In genomic region chr3:170622369-170623159, GRCh38 we compare ENCODE assay signal across 9 cellular contexts. TPM values are rescaled to one million over a fixed set of nuclear protein-coding genes. Genes with fewer than 3 reads are reported as not detected.
A peak's percentile ranks its signal among the peaks of the same experiment; 100 is the strongest.
DNase-seq lines count a peak whose midpoint lies in the region; ATAC-seq and TF ChIP-seq lines count a peak whose summit lies in the region.
"Had no signal": no experiment of that assay in that cellular context is flagged by ENCODE, and none has a peak within 500 bp of the region (broad histone marks: within the 10 kb centered on the region; RNA-seq: fewer than 3 reads in every experiment).

No MANE protein-coding gene starts in this region.

- CTCF ChIA-PET in SK-N-SH (lab: Yijun Ruan, JAX) = interaction anchor here (1.0 to 2.1 kb wide), 6 partner anchors 14 to 141 kb away, joined by 3 to 7 read pairs (median 3); no protein-coding TSS in a partner anchor

- H3K4me2 ChIP-seq in SK-N-SH = peak overlapping the region; percentile 49; the same call in 1 of the 2 replicates

- H3K4me1 ChIP-seq in SK-N-SH (ENCODE audit: control insufficient read depth in 1 of 2, insufficient read depth in 2 of 2, low read depth in 1 of 2, low read length in 1 of 2) = peaks cover 7 to 24% of the 10 kb centered on the region in 2 experiments

- H3K9me3 ChIP-seq in SK-N-SH = no peaks in the 10 kb centered on the region

- 8% methylated on average over 4 of the region's 5 CpGs for WGBS in SK-N-SH (ENCODE audit: low lambda C conversion rate)

- TF ChIP-seq CTCF in SK-N-SH (IDR thresholded peaks at IDR 0.05) = 0 out of 2 replicates have a peak, but pooled peaks have one; percentile 13

- H3K79me2 ChIP-seq in SK-N-SH (ENCODE audit: insufficient read depth) = no peaks in the 10 kb centered on the region

- H3K27ac ChIP-seq in SK-N-SH (ENCODE audit: low read depth in 2 of 2, low read length in 1 of 2) = peak overlapping the region; percentile 29 to 99; a peak in 2 of 4 replicates

- no peaks in the 10 kb centered on the region for H3K27me3 ChIP-seq in SK-N-SH (ENCODE audit: insufficient read depth)

- DNase-seq in SK-N-SH (peak; percentile 85), left cardiac atrium (peak; percentile 34), skeletal muscle cell (ENCODE audit: low read depth) (peak; percentile 89), MV-4-11 (lab: John Stamatoyannopoulos, UW) (no peak)
- no peak for DNase-seq in activated CD4-positive, alpha-beta T cell treated with anti-CD3 and anti-CD28 coated beads, Interleukin-2, amount 50 U/mL, for 4 hours
- DNase-seq: KG1 had no signal

- no peaks in the 10 kb centered on the region for H3F3A ChIP-seq in SK-N-SH (replicated peaks; ENCODE audit: insufficient read depth)

- peak; percentile 69 to 95; a peak in 3 of 4 replicates for TF ChIP-seq EP300 in SK-N-SH (IDR thresholded peaks at IDR 0.05; ENCODE audit: borderline replicate concordance in 1 of 2, low read depth in 1 of 2, low read length in 1 of 2)

- intact Hi-C loops in left cardiac atrium (cut with DNase I) = no loop called here

- POLR2A ChIA-PET in SK-N-SH (lab: Yijun Ruan, JAX) = interaction anchor here (0.7 to 1.4 kb wide), 3 partner anchors 37 to 213 kb away, joined by 3 to 10 read pairs (median 5); partner anchors contain the start of gene SLC7A14

- H2AFZ ChIP-seq in SK-N-SH (ENCODE audit: low read depth) = peak overlapping the region; percentile 1; the same call in 1 of the 2 replicates

- no peaks in the 10 kb centered on the region for H3K9me2 ChIP-seq in SK-N-SH

- H3K36me3 ChIP-seq in SK-N-SH (replicated peaks in 1 of 2; ENCODE audit: control insufficient read depth in 1 of 2, insufficient read depth in 2 of 2, low read length in 1 of 2) = no peaks in the 10 kb centered on the region

- ATAC-seq in GM18867 (IDR thresholded peaks at IDR 0.05; ENCODE audit: unreplicated experiment) = peak; percentile 46
- peak; percentile 85 to 90 for ATAC-seq in left cardiac atrium
- ATAC-seq in GM19395 (IDR thresholded peaks at IDR 0.05; ENCODE audit: unreplicated experiment) = no peak
- no peak for ATAC-seq in HG03045 (IDR thresholded peaks at IDR 0.05; ENCODE audit: unreplicated experiment)

- H3K4me3 ChIP-seq in SK-N-SH (ENCODE audit: low read depth in 2 of 2, low read length in 1 of 2) = no peak overlapping the region
- H3K4me3 ChIP-seq in skeletal muscle cell (ENCODE audit: low read depth, low read length) = no peak overlapping the region

- no peaks in the 10 kb centered on the region for H4K20me1 ChIP-seq in SK-N-SH (ENCODE audit: insufficient read depth)

- no peak overlapping the region for H3K9ac ChIP-seq in SK-N-SH

- peak; percentile 46; the same call in 1 of the 2 replicates for TF ChIP-seq RAD21 in SK-N-SH (IDR thresholded peaks at IDR 0.05; ENCODE audit: low read length)

TF ChIP-seq in SK-N-SH, 30 proteins besides CTCF, POLR2A, EP300 and RAD21 (continues in another document):
- TF ChIP-seq JUND (IDR thresholded peaks at IDR 0.05) = peak; percentile 52
- no peak for TF ChIP-seq MEF2A (IDR thresholded peaks at IDR 0.05; ENCODE audit: borderline replicate concordance, low read depth)
- no peak for TF ChIP-seq YY1 (IDR thresholded peaks at IDR 0.05; ENCODE audit: low read depth)
- TF ChIP-seq RFX5 (IDR thresholded peaks at IDR 0.05; ENCODE audit: low read length) = 0 out of 2 replicates have a peak, but pooled peaks have one; percentile 16
- TF ChIP-seq TAF1 (IDR thresholded peaks at IDR 0.05; ENCODE audit: borderline replicate concordance, low read depth, low read length) = no peak
- TF ChIP-seq GABPA (IDR thresholded peaks at IDR 0.05; ENCODE audit: low read depth) = no peak
- TF ChIP-seq NFIC (IDR thresholded peaks at IDR 0.05; ENCODE audit: borderline replicate concordance) = peak; percentile 76
- 0 out of 2 replicates have a peak, but pooled peaks have one; percentile 42 for TF ChIP-seq TEAD4 (IDR thresholded peaks at IDR 0.05; ENCODE audit: borderline replicate concordance, insufficient read depth)
- TF ChIP-seq NRF1 (IDR thresholded peaks at IDR 0.05; ENCODE audit: low read depth, low read length) = no peak
- TF ChIP-seq, protein P1, sequence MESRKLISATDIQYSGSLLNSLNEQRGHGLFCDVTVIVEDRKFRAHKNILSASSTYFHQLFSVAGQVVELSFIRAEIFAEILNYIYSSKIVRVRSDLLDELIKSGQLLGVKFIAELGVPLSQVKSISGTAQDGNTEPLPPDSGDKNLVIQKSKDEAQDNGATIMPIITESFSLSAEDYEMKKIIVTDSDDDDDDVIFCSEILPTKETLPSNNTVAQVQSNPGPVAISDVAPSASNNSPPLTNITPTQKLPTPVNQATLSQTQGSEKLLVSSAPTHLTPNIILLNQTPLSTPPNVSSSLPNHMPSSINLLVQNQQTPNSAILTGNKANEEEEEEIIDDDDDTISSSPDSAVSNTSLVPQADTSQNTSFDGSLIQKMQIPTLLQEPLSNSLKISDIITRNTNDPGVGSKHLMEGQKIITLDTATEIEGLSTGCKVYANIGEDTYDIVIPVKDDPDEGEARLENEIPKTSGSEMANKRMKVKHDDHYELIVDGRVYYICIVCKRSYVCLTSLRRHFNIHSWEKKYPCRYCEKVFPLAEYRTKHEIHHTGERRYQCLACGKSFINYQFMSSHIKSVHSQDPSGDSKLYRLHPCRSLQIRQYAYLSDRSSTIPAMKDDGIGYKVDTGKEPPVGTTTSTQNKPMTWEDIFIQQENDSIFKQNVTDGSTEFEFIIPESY (IDR thresholded peaks at IDR 0.05; ENCODE audit: borderline replicate concordance, low read depth) = 0 out of 2 replicates have a peak, but pooled peaks have one; percentile 16
- no peak for TF ChIP-seq ELF1 (IDR thresholded peaks at IDR 0.05)
- TF ChIP-seq MAX (IDR thresholded peaks at IDR 0.05; ENCODE audit: low read depth) = peak; percentile 75; the same call in 1 of the 2 replicates
- peak; percentile 87 for TF ChIP-seq FOXJ3 (CRISPR knock-in tag; IDR thresholded peaks at IDR 0.05)
- TF ChIP-seq RCOR1 (IDR thresholded peaks at IDR 0.05; ENCODE audit: low read length) = peak; percentile 95
- TF ChIP-seq RXRA (IDR thresholded peaks at IDR 0.05; ENCODE audit: borderline replicate concordance, low read depth) = no peak; the same call in 1 of the 2 replicates
- TF ChIP-seq IRF3 (IDR thresholded peaks at IDR 0.05; ENCODE audit: low read depth, low read length) = no peak
- TF ChIP-seq USF1 (IDR thresholded peaks at IDR 0.05; ENCODE audit: borderline replicate concordance, low read depth) = no peak
- TF ChIP-seq EZH2phosphoT487 (IDR thresholded peaks at IDR 0.05; ENCODE audit: borderline replicate concordance, low read depth) = no peak
- TF ChIP-seq MXI1 (IDR thresholded peaks at IDR 0.05; ENCODE audit: low read depth, low read length) = no peak
- TF ChIP-seq TCF12 (IDR thresholded peaks at IDR 0.05) = peak; percentile 100
- TF ChIP-seq FOXM1 (IDR thresholded peaks at IDR 0.05; ENCODE audit: low read depth) = no peak
- peak; percentile 90 for TF ChIP-seq CHD2 (IDR thresholded peaks at IDR 0.05; ENCODE audit: low read length, partially characterized antibody)
- peak; percentile 93 for TF ChIP-seq POLR2AphosphoS5 (IDR thresholded peaks at IDR 0.05; ENCODE audit: low read depth, low read length)
- TF ChIP-seq FOSL2 (IDR thresholded peaks at IDR 0.05; ENCODE audit: borderline replicate concordance, low read depth) = peak; percentile 21; the same call in 1 of the 2 replicates
- no peak for TF ChIP-seq USF2 (IDR thresholded peaks at IDR 0.05; ENCODE audit: borderline replicate concordance, low read depth, low read length)
- peak; percentile 88 for TF ChIP-seq GATA2 (CRISPR knock-in tag; IDR thresholded peaks at IDR 0.05)
- no peak; the same call in 1 of the 2 replicates for TF ChIP-seq SMC3 (IDR thresholded peaks at IDR 0.05; ENCODE audit: low read depth, low read length)
- no peak; the same call in 1 of the 2 replicates for TF ChIP-seq SIN3A (IDR thresholded peaks at IDR 0.05; ENCODE audit: borderline replicate concordance, low read depth, low read length)

RNA-seq across cellular contexts. Expression of gene SLC7A14, which starts 36.7 kb away (rescaled TPM):
- polyA plus RNA-seq in SK-N-SH (2012; rRNA removed) = 2.5 and 2.7 TPM in 2 replicates
- 2.3 and 3.0 TPM in 2 replicates for polyA plus RNA-seq in SK-N-SH (2012; cell fraction: cytosol; rRNA removed)
- 1.4 and 2.2 TPM in 2 replicates for polyA plus RNA-seq in SK-N-SH (2012; cell fraction: nucleus; rRNA removed)
- under 1 TPM in 1 of 2 donors, not detected in 1; 0.03 TPM for total RNA-seq in left cardiac atrium

Comparison
In these comparisons a context has a peak if more than half of its experiments do, and no peak if none do; other contexts are left out.
1. ATAC-seq: peak in GM18867 (single experiment) and left cardiac atrium (2 of 2); none in GM19395 (single experiment) and HG03045 (single experiment).
2. DNase-seq: peak in SK-N-SH (single experiment), left cardiac atrium (single experiment) and skeletal muscle cell (single experiment); none in MV-4-11 (single experiment) and activated CD4-positive, alpha-beta T cell treated with anti-CD3 and anti-CD28 coated beads, Interleukin-2, amount 50 U/mL, for 4 hours (0 of 2).